In the genomic region with DNA sequence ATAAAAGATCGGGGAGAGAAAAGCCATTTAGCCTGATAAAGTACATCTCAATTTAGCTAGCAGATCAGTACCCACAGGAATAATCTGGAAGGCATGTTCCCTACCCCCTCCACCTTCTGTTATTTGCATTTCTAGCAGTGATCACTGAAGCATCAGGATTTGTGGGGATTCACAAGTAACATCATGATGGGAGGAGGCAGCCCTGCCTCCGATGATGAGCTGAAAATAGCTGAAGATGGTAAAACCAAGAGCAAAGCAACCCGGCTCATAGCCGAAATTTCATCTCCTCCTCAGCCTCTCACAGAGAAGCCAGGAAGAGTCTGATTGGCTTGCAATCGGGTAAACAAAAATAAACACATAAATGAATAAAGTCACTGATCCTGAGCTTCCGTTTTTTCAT, we compare ENCODE assay signal across 9 cellular contexts. TPM values are rescaled to one million over a fixed set of nuclear protein-coding genes. Genes with fewer than 3 reads are reported as not detected.
DNase-seq lines count a peak whose midpoint lies in the region; ATAC-seq, FAIRE-seq and TF ChIP-seq lines count a peak whose summit lies in the region.
"Had no signal": no experiment of that assay in that cellular context is flagged by ENCODE, and none has a peak within 500 bp of the region (broad histone marks: within the 10 kb centered on the region; RNA-seq: fewer than 3 reads in every experiment).

No MANE protein-coding gene starts in this region.

- no peak overlapping the region for H3K4ac ChIP-seq in H1 (replicated peaks; ENCODE audit: insufficient read length, low read depth, low read length)

- H3K79me2 ChIP-seq in OCI-LY3 (ENCODE audit: low read length), result peaks cover 43% of the 10 kb centered on the region
- peaks cover 7 to 55% of the 10 kb centered on the region in 2 experiments for H3K79me2 ChIP-seq in H1 (ENCODE audit: control insufficient read depth in 1 of 2, insufficient read depth in 2 of 2, low read length in 2 of 2)

- H3K14ac ChIP-seq in H1 (ENCODE audit: insufficient read length), result no peak overlapping the region

- TF ChIP-seq POLR2A in H1 (IDR thresholded peaks at IDR 0.05; ENCODE audit: control extremely low read depth in 1 of 2, low read depth in 2 of 2, low read length in 2 of 2), result no peak

- intact Hi-C loops in activated naive CD4-positive, alpha-beta T cell treated with anti-CD3 and anti-CD28 coated beads for 36 hours (cut with micrococcal nuclease), result loop anchor here (2.0 to 10.0 kb wide), 4 partner anchors 16 to 726 kb away; a partner anchor contains a TSS

- H3K36me3 ChIP-seq in OCI-LY3 (replicated peaks; ENCODE audit: low read depth, low read length), result peaks cover 4% of the 10 kb centered on the region
- no peaks in the 10 kb centered on the region for H3K36me3 ChIP-seq in H1 (ENCODE audit: control insufficient read depth in 2 of 4, insufficient read depth in 4 of 4, low read length in 3 of 4)

- TF ChIP-seq RAD21 in H1 (IDR thresholded peaks at IDR 0.05 in 1 of 2, conservative IDR thresholded peaks at IDR 0.05 in 1 of 2; ENCODE audit: low read depth in 2 of 2, low read length in 2 of 2), result no peak

- no peak overlapping the region for H2AK5ac ChIP-seq in H1 (ENCODE audit: low read depth, low read length)

- H3K18ac ChIP-seq in H1 (ENCODE audit: extremely low read depth, low read length), result no peak overlapping the region

- H2AFZ ChIP-seq in OCI-LY3 (ENCODE audit: low read depth, low read length) (no peak overlapping the region), H1 (ENCODE audit: low read length) (no peak overlapping the region)

- peaks cover 9% of the 10 kb centered on the region; the same call in 1 of the 2 replicates for H3K23me2 ChIP-seq in H1 (ENCODE audit: low read depth, low read length)

- H4K20me1 ChIP-seq in OCI-LY3 (ENCODE audit: insufficient read depth, low read length), result peaks cover 15% of the 10 kb centered on the region
- peaks cover 2 to 8% of the 10 kb centered on the region in 2 experiments for H4K20me1 ChIP-seq in H1 (replicated peaks in 1 of 2; ENCODE audit: control insufficient read depth in 1 of 2, insufficient read depth in 2 of 2, low read length in 2 of 2)

- ATAC-seq in activated naive CD4-positive, alpha-beta T cell treated with anti-CD3 and anti-CD28 coated beads, Interleukin-2, amount 50 U/mL, for 72 hours, result no peak
- ATAC-seq in GM21825 (IDR thresholded peaks at IDR 0.05; ENCODE audit: unreplicated experiment), result no peak
- ATAC-seq in left lobe of liver, result no peak
- ATAC-seq: left cardiac atrium had no signal

- no peaks in the 10 kb centered on the region for H3K36me3 Mint-ChIP-seq in activated naive CD4-positive, alpha-beta T cell treated with anti-CD3 and anti-CD28 coated beads for 36 hours (ENCODE audit: low read depth)
- peaks cover 6 to 24% of the 10 kb centered on the region in 2 donors for H3K36me3 Mint-ChIP-seq in activated naive CD4-positive, alpha-beta T cell treated with anti-CD3 and anti-CD28 coated beads, Interleukin-2, amount 50 U/mL, for 72 hours

- TF ChIP-seq CTCF in OCI-LY3 (IDR thresholded peaks at IDR 0.05; ENCODE audit: low read depth, low read length) (no peak), H1 (IDR thresholded peaks at IDR 0.05; ENCODE audit: control extremely low read depth in 1 of 3, insufficient read depth in 1 of 3, low read depth in 1 of 3, low read length in 3 of 3) (no peak)

- H3K9me3 ChIP-seq in OCI-LY3 (ENCODE audit: insufficient read depth, low read length) (no peaks in the 10 kb centered on the region), H1 (ENCODE audit: insufficient read depth in 2 of 2, low read depth in 1 of 2, low read length in 1 of 2) (no peaks in the 10 kb centered on the region)

- H3K4me1 ChIP-seq in OCI-LY3 (ENCODE audit: low read length) (peaks cover 27% of the 10 kb centered on the region), H1 (replicated peaks in 1 of 4; ENCODE audit: control insufficient read depth in 3 of 4, insufficient read depth in 4 of 4, low read length in 3 of 4) (peaks cover 0 to 6% (median 5%) of the 10 kb centered on the region in 4 experiments; a peak in 6 of 7 replicates)

- no peak overlapping the region for H4K5ac ChIP-seq in H1 (ENCODE audit: insufficient read length, low read depth, low read length)

- no peak overlapping the region for H3K23ac ChIP-seq in H1 (ENCODE audit: insufficient read length)

- H2BK120ac ChIP-seq in H1 (replicated peaks; ENCODE audit: low read depth, low read length), result no peak overlapping the region

- 92% methylated on average over 6 of the region's 6 CpGs; no CpG with 5 or more reads in 1 of the 2 experiments for WGBS in H1 (ENCODE audit: extremely low coverage in 1 of 2, insufficient coverage in 1 of 2, insufficient read length in 1 of 2, insufficient replicate concordance in 2 of 2, low coverage in 1 of 2, low lambda C conversion rate in 2 of 2, missing lambda C conversion rate in 1 of 2), 2 experiments

- H3K9me3 Mint-ChIP-seq in activated naive CD4-positive, alpha-beta T cell treated with anti-CD3 and anti-CD28 coated beads for 36 hours, result peaks cover 3% of the 10 kb centered on the region
- H3K9me3 Mint-ChIP-seq in activated naive CD4-positive, alpha-beta T cell treated with anti-CD3 and anti-CD28 coated beads, Interleukin-2, amount 50 U/mL, for 72 hours, result peaks cover 0 to 8% of the 10 kb centered on the region in 2 donors

- H2BK15ac ChIP-seq in H1 (ENCODE audit: low read length), result no peak overlapping the region

- H2BK12ac ChIP-seq in H1 (ENCODE audit: low read depth, low read length), result no peak overlapping the region

- CTCF ChIA-PET in activated naive CD4-positive, alpha-beta T cell treated with anti-CD3 and anti-CD28 coated beads for 36 hours (lab: Charles Lee), result interaction anchor here (0.6 to 0.7 kb wide), 2 partner anchors 17 to 1010 kb away, joined by 3 read pairs; no protein-coding TSS in a partner anchor
- CTCF ChIA-PET in H1 (lab: Charles Lee; ENCODE audit: partially characterized antibody), result interaction anchor here (0.6 to 1.0 kb wide), 3 partner anchors 9 to 86 kb away, joined by 3 to 4 read pairs (median 3); no protein-coding TSS in a partner anchor

- H3K4me2 ChIP-seq in OCI-LY3 (ENCODE audit: low read length) (peak overlapping the region; percentile 49), H1 (ENCODE audit: insufficient read depth in 1 of 2, low read depth in 2 of 2, low read length in 2 of 2) (peak overlapping the region; percentile 53 to 67; a peak in 3 of 4 replicates)

- H3K4me3 ChIP-seq in OCI-LY3 (ENCODE audit: low read length), result peak overlapping the region; percentile 46
- peak overlapping the region in 2 of 4 experiments; percentile 14 to 39; a peak in 4 of 8 replicates for H3K4me3 ChIP-seq in H1 (ENCODE audit: extremely low read depth in 1 of 4, insufficient read depth in 2 of 4, low read depth in 3 of 4, low read length in 4 of 4)

- H2BK5ac ChIP-seq in H1 (ENCODE audit: low read depth, low read length), result no peak overlapping the region

- peaks cover 6% of the 10 kb centered on the region; the same call in 1 of the 2 replicates for H3K79me1 ChIP-seq in H1 (ENCODE audit: low read depth, low read length)

- POLR2A ChIA-PET in H1 (lab: Charles Lee; ENCODE audit: partially characterized antibody), result interaction anchor here (0.5 to 1.0 kb wide), 2 partner anchors 9 to 53 kb away, joined by 3 to 4 read pairs; no protein-coding TSS in a partner anchor

- no peak for TF ChIP-seq EP300 in H1 (IDR thresholded peaks at IDR 0.05; ENCODE audit: borderline replicate concordance in 1 of 2, low read depth in 2 of 2, low read length in 2 of 2)

- FAIRE-seq in H1 (lab: Jason Lieb, UNC), result no peak

- H3K27me3 ChIP-seq in OCI-LY3 (ENCODE audit: low read depth, low read length), result peaks cover 14% of the 10 kb centered on the region
- H3K27me3 ChIP-seq in H1 (replicated peaks in 1 of 4; ENCODE audit: control insufficient read depth in 3 of 4, extremely low read depth in 1 of 4, insufficient read depth in 3 of 4, low read length in 3 of 4), result peaks cover 2 to 13% (median 9%) of the 10 kb centered on the region in 4 experiments; a peak in 5 of 7 replicates

- H3K27me3 Mint-ChIP-seq in activated naive CD4-positive, alpha-beta T cell treated with anti-CD3 and anti-CD28 coated beads for 36 hours (ENCODE audit: low read depth), result peaks cover 9% of the 10 kb centered on the region

- no peak overlapping the region for H3K56ac ChIP-seq in H1 (replicated peaks; ENCODE audit: insufficient read length, low read depth, low read length)

- H4K91ac ChIP-seq in H1 (replicated peaks; ENCODE audit: insufficient read length, low read length), result no peak overlapping the region

- DNase-seq in activated naive CD4-positive, alpha-beta T cell treated with anti-CD3 and anti-CD28 coated beads for 36 hours, result no peak
- no peak for DNase-seq in activated naive CD4-positive, alpha-beta T cell treated with anti-CD3 and anti-CD28 coated beads, Interleukin-2, amount 50 U/mL, for 72 hours (ENCODE audit: low spot score in 2 of 2)
- DNase-seq in H1 (ENCODE audit: low read depth in 1 of 2, low spot score in 2 of 2) (no peak), substantia nigra (lab: John Stamatoyannopoulos, UW) (peak in 1 of 49 donors; percentile 17), left lobe of liver (ENCODE audit: low spot score) (no peak)
- DNase-seq in stimulated activated CD8-positive, alpha-beta memory T cell treated with anti-CD3 and anti-CD28 coated beads, Interleukin-4, amount 100 ng/mL, for 48 hours, result no peak
- DNase-seq: left cardiac atrium had no signal

- H3K9ac ChIP-seq in OCI-LY3 (ENCODE audit: low read length), result no peak overlapping the region
- no peak overlapping the region for H3K9ac ChIP-seq in H1 (replicated peaks in 1 of 4; ENCODE audit: extremely low read depth in 1 of 4, low read depth in 3 of 4, low read length in 3 of 4)

- H3K4me3 Mint-ChIP-seq in activated naive CD4-positive, alpha-beta T cell treated with anti-CD3 and anti-CD28 coated beads for 36 hours, result peak overlapping the region; percentile 50

- H3K27ac Mint-ChIP-seq in activated naive CD4-positive, alpha-beta T cell treated with anti-CD3 and anti-CD28 coated beads for 36 hours, result no peak overlapping the region
- no peak overlapping the region for H3K27ac Mint-ChIP-seq in activated naive CD4-positive, alpha-beta T cell treated with anti-CD3 and anti-CD28 coated beads, Interleukin-2, amount 50 U/mL, for 72 hours

- no peak overlapping the region for H2BK20ac ChIP-seq in H1 (ENCODE audit: low read length)

- H3K27ac ChIP-seq in OCI-LY3 (ENCODE audit: low read length) (no peak overlapping the region), H1 (ENCODE audit: low read depth, low read length) (no peak overlapping the region), substantia nigra (ENCODE audit: low read depth, low read length, poor library complexity, severe bottlenecking) (peak overlapping the region; percentile 9)

- peaks cover 40% of the 10 kb centered on the region for H3K4me1 Mint-ChIP-seq in activated naive CD4-positive, alpha-beta T cell treated with anti-CD3 and anti-CD28 coated beads for 36 hours (ENCODE audit: low read depth)

- H4K8ac ChIP-seq in H1 (ENCODE audit: extremely low read depth, insufficient read depth, low read length), result no peak overlapping the region

RNA-seq across cellular contexts. Expression of a gene that starts 2.4 kb away (rescaled TPM):
- total RNA-seq in activated naive CD4-positive, alpha-beta T cell treated with anti-CD3 and anti-CD28 coated beads for 36 hours, result 1 to 10 TPM; 4.9 to 5.0 TPM
- total RNA-seq in activated naive CD4-positive, alpha-beta T cell treated with anti-CD3 and anti-CD28 coated beads, Interleukin-2, amount 50 U/mL, for 72 hours, result 10 to 100 TPM in 1 of 2 donors, 1 to 10 TPM in 1; 5.9 to 11.4 TPM
- total RNA-seq in H1 (2021; fragmentation: NEBNext Ultra II Directional; extraction: Animal tissue kit (Norgen Biotek cat#: 25700)), result 16.5 and 17.2 TPM in 2 replicates
- 2.4 and 3.5 TPM in 2 replicates for polyA plus RNA-seq in H1 (2011; rRNA removed)
- polyA plus RNA-seq in H1 (2011; cell fraction: cytosol; rRNA removed), result 4.1 TPM
- polyA plus RNA-seq in H1 (2011; cell fraction: nucleus; rRNA removed), result 2.0 TPM
- polyA plus RNA-seq in H1 (2012, experiment 1 of 2), result 3.4 to 7.0 TPM (median 4.6 TPM) in 4 replicates
- polyA plus RNA-seq in H1 (2012, experiment 2 of 2), result 0.58 TPM
- polyA plus RNA-seq in H1 (2013, experiment 1 of 2), result 12.3 TPM
- polyA plus RNA-seq in H1 (2013, experiment 2 of 2), result 13.5 TPM
- 6.1 and 6.3 TPM in 2 replicates for polyA minus RNA-seq in H1 (2011; rRNA and poly(A)+ RNA removed)
- polyA minus RNA-seq in H1 (2011; cell fraction: cytosol; rRNA and poly(A)+ RNA removed), result 6.4 TPM
- 10.9 TPM for polyA minus RNA-seq in H1 (2011; cell fraction: nucleus; rRNA and poly(A)+ RNA removed)
- total RNA-seq in left lobe of liver, result 1.9 TPM
